Comparison of ENCODE assay signal across 11 cellular contexts in the genomic region with DNA sequence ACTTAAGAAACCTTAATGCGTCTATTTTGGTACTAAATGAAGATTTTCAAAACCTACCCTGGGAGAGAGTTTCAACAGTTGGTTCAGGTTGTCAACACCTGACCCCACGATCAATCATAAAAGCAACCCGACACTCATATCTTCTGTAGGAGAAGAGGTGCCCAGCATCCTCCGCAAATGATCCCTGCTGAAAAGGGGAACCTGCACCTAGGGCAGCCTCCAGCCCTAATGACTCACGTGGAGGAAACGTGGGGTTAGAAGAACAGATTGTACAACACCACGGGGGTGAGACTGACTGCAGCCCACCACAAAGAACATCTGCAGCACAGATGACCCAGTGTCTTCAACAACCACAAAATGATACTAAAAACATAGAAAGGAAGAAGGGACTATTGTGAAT.
DNase-seq lines count a peak whose midpoint lies in the region; ATAC-seq, FAIRE-seq and TF ChIP-seq lines count a peak whose summit lies in the region.
"Had no signal": no experiment of that assay in that cellular context is flagged by ENCODE, and none has a peak within 500 bp of the region (broad histone marks: within the 10 kb centered on the region; RNA-seq: fewer than 3 reads in every experiment).

No MANE protein-coding gene starts in this region.

- no peak overlapping the region for H2AFZ ChIP-seq in PC-9

- H3K9me3 ChIP-seq in PC-9 (ENCODE audit: insufficient read depth, low read depth) (no peaks in the 10 kb centered on the region), sigmoid colon (no peaks in the 10 kb centered on the region), left lung (no peaks in the 10 kb centered on the region)

- H3K4me2 ChIP-seq in PC-9: 0 out of 2 replicates have a peak overlapping the region, but pooled peaks have one; percentile 18

- no peaks in the 10 kb centered on the region for H3K36me3 ChIP-seq in PC-9 (ENCODE audit: low read depth)
- H3K36me3 ChIP-seq in sigmoid colon: peaks cover 16 to 77% (median 47%) of the 10 kb centered on the region in 4 donors
- peaks cover 0 to 47% of the 10 kb centered on the region in 2 donors for H3K36me3 ChIP-seq in left lung

- H3K9me2 ChIP-seq in PC-9 (ENCODE audit: insufficient read depth): no peaks in the 10 kb centered on the region

- DNase-seq in PC-9 (no peak), sigmoid colon (no peak), urothelium cell line (ENCODE audit: low spot score) (no peak), NCI-H2227 treated with DMSO at 0.1 percent for 48 hours (lab: John Stamatoyannopoulos, UW) (no peak), left lung (no peak)
- DNase-seq: activated CD8-positive, alpha-beta memory T cell treated with anti-CD3 and anti-CD28 coated beads, Interleukin-2, amount 50 U/mL, for 4 hours; NCI-H1417 treated with DMSO at 0.1 percent for 48 hours had no signal

- H3K4me1 ChIP-seq in PC-9 (replicated peaks; ENCODE audit: insufficient read depth): peaks cover 81% of the 10 kb centered on the region
- peaks cover 0 to 66% (median 48%) of the 10 kb centered on the region in 4 donors for H3K4me1 ChIP-seq in sigmoid colon
- peaks cover 0 to 11% of the 10 kb centered on the region in 2 donors for H3K4me1 ChIP-seq in left lung

- CTCF ChIA-PET in PC-9 (lab: Charles Lee): interaction anchor here (0.9 to 1.3 kb wide), 2 partner anchors 11 to 223 kb away, joined by 3 to 5 read pairs; no protein-coding TSS in a partner anchor

- H3K27me3 ChIP-seq in PC-9 (ENCODE audit: insufficient read depth, low read depth): no peaks in the 10 kb centered on the region
- no peaks in the 10 kb centered on the region for H3K27me3 ChIP-seq in sigmoid colon
- peaks cover 0 to 7% of the 10 kb centered on the region in 2 donors for H3K27me3 ChIP-seq in left lung

- no peak for FAIRE-seq in urothelium cell line (lab: Jason Lieb, UNC)
- FAIRE-seq: islet of Langerhans had no signal

- POLR2A ChIA-PET in PC-9 (lab: Charles Lee; ENCODE audit: unreplicated experiment): no interaction called here

- 57 to 89% methylated on average over 7 of the region's 7 CpGs for WGBS in sigmoid colon, 2 donors

- BruUV-seq in PC-9 (replicated peaks; lab: Mats Ljungman, UMichigan): no TSS peak

- no peaks in the 10 kb centered on the region for H3K79me2 ChIP-seq in PC-9 (ENCODE audit: low read depth)

- ATAC-seq in GM18868 (IDR thresholded peaks at IDR 0.05; ENCODE audit: unreplicated experiment) (peak; percentile 56), HG02870 (IDR thresholded peaks at IDR 0.05; ENCODE audit: unreplicated experiment) (peak; percentile 23), GM21381 (IDR thresholded peaks at IDR 0.05; ENCODE audit: unreplicated experiment) (no peak), left lung (no peak)

- H4K20me1 ChIP-seq in PC-9 (ENCODE audit: insufficient read depth): no peaks in the 10 kb centered on the region

- H3K4me3 ChIP-seq in PC-9 (no peak overlapping the region), sigmoid colon (no peak overlapping the region), left lung (no peak overlapping the region)

- TF ChIP-seq CTCF in PC-9 (conservative IDR thresholded peaks at IDR 0.05) (no peak), sigmoid colon (IDR thresholded peaks at IDR 0.05) (no peak), left lung (IDR thresholded peaks at IDR 0.05) (no peak)

- intact Hi-C loops in PC-9 (cut with micrococcal nuclease; ENCODE audit: unreplicated experiment) (loop anchor here (10.0 kb wide), 5 partner anchors 470 to 1530 kb away; a partner anchor contains a TSS), sigmoid colon (cut with DNase I) (loop anchor here (2.0 kb wide), 1 partner anchor 224 kb away; no protein-coding TSS in a partner anchor), left lung (cut with DNase I) (no loop called here)

- H3K27ac ChIP-seq in PC-9: no peak overlapping the region
- peak overlapping the region; percentile 65 to 98 (median 75) for H3K27ac ChIP-seq in sigmoid colon
- no peak overlapping the region for H3K27ac ChIP-seq in left lung

- TF ChIP-seq POLR2A in sigmoid colon (IDR thresholded peaks at IDR 0.05): no peak

- TF ChIP-seq EP300 in sigmoid colon (IDR thresholded peaks at IDR 0.05): no peak

- peaks cover 27% of the 10 kb centered on the region for H3F3A ChIP-seq in PC-9 (ENCODE audit: insufficient read depth, low read depth)

Comparison
In these comparisons a context has a peak if more than half of its experiments do, and no peak if none do; other contexts are left out.
1. ATAC-seq: peak in GM18868 (single experiment) and HG02870 (single experiment); none in GM21381 (single experiment) and left lung (single experiment).
2. H3K27ac ChIP-seq: peak in sigmoid colon (4 of 4); none in PC-9 (single experiment) and left lung (0 of 2).
3. intact Hi-C loops: an anchor here in PC-9 (10.0 kb wide) and sigmoid colon (2.0 kb wide); none called in left lung.